In genomic region chr7:137935849-137936508, GRCh38 we compare ENCODE assay signal across 1 cellular context.
TF ChIP-seq lines count a peak whose summit lies in the region.

No MANE protein-coding gene starts in this region.

TF ChIP-seq in K562, 482 proteins besides CTCF, POLR2A, EP300 and RAD21 (continued from another document and continues in another):
- no peak for TF ChIP-seq HINFP (tag; conservative IDR thresholded peaks at IDR 0.05; ENCODE audit: low read depth)
- TF ChIP-seq BACH1 (tag; IDR thresholded peaks at IDR 0.05), result no peak
- TF ChIP-seq SAP30 (IDR thresholded peaks at IDR 0.05; ENCODE audit: borderline replicate concordance, insufficient read depth, low read depth, low read length, poor library complexity, severe bottlenecking), result no peak
- no peak for TF ChIP-seq ZNF280B (CRISPR knock-in tag; IDR thresholded peaks at IDR 0.05)
- no peak for TF ChIP-seq C11orf30 (IDR thresholded peaks at IDR 0.05; ENCODE audit: low read depth)
- TF ChIP-seq ZC3H11A (IDR thresholded peaks at IDR 0.05; ENCODE audit: low read depth, low read length), result no peak
- no peak for TF ChIP-seq ZNF445 (CRISPR knock-in tag; IDR thresholded peaks at IDR 0.05; ENCODE audit: low read depth)
- TF ChIP-seq SUPT5H (IDR thresholded peaks at IDR 0.05), result no peak
- no peak for TF ChIP-seq FOXP4 (CRISPR knock-in tag; IDR thresholded peaks at IDR 0.05; ENCODE audit: borderline replicate concordance)
- TF ChIP-seq NFIX (CRISPR knock-in tag; IDR thresholded peaks at IDR 0.05; ENCODE audit: low read depth), result no peak
- TF ChIP-seq MLLT1 (IDR thresholded peaks at IDR 0.05), result no peak
- TF ChIP-seq SMARCA5 (IDR thresholded peaks at IDR 0.05), result no peak
- TF ChIP-seq ADNP (tag; IDR thresholded peaks at IDR 0.05), result no peak
- no peak for TF ChIP-seq ZNF354B (CRISPR knock-in tag; IDR thresholded peaks at IDR 0.05)
- TF ChIP-seq ZFP36 (IDR thresholded peaks at IDR 0.05; ENCODE audit: low read depth, low read length, partially characterized antibody), result no peak
- no peak for TF ChIP-seq POLR2AphosphoS5 (IDR thresholded peaks at IDR 0.05; ENCODE audit: control insufficient read depth, insufficient read depth, low read depth, low read length)
- peak; percentile 61 for TF ChIP-seq MAX (CRISPR knock-in tag; IDR thresholded peaks at IDR 0.05)
- TF ChIP-seq NR1H2 (CRISPR knock-in tag; IDR thresholded peaks at IDR 0.05), result no peak
- no peak for TF ChIP-seq ASH1L (IDR thresholded peaks at IDR 0.05; ENCODE audit: borderline replicate concordance, low read depth, partially characterized antibody)
- no peak for TF ChIP-seq DNMT1 (IDR thresholded peaks at IDR 0.05)
- TF ChIP-seq HDAC1 (IDR thresholded peaks at IDR 0.05), result no peak
- no peak for TF ChIP-seq E2F6 (IDR thresholded peaks at IDR 0.05; ENCODE audit: borderline replicate concordance in 1 of 2, extremely low read depth in 1 of 2, insufficient read depth in 1 of 2, insufficient read length in 1 of 2, low read depth in 1 of 2, low read length in 1 of 2, poor library complexity in 1 of 2, severe bottlenecking in 1 of 2)
- no peak for TF ChIP-seq ZNF511 (CRISPR knock-in tag; IDR thresholded peaks at IDR 0.05)
- TF ChIP-seq ATF4 (CRISPR knock-in tag; IDR thresholded peaks at IDR 0.05), result no peak
- no peak for TF ChIP-seq THAP12 (CRISPR knock-in tag; IDR thresholded peaks at IDR 0.05)
- TF ChIP-seq FOXO4 (CRISPR knock-in tag; IDR thresholded peaks at IDR 0.05), result no peak
- TF ChIP-seq ATF6 (CRISPR knock-in tag; IDR thresholded peaks at IDR 0.05), result no peak
- TF ChIP-seq TRIM28 (IDR thresholded peaks at IDR 0.05), result no peak
- peak; percentile 68; the same call in 1 of the 2 replicates for TF ChIP-seq TOE1 (IDR thresholded peaks at IDR 0.05; ENCODE audit: borderline replicate concordance)
- no peak for TF ChIP-seq TOE1 (CRISPR knock-in tag; IDR thresholded peaks at IDR 0.05; ENCODE audit: borderline replicate concordance, low read depth)
- no peak for TF ChIP-seq PBX2 (CRISPR knock-in tag; IDR thresholded peaks at IDR 0.05; ENCODE audit: low read depth)
- TF ChIP-seq PBX2 (tag; conservative IDR thresholded peaks at IDR 0.05; ENCODE audit: low read depth), result 0 out of 2 replicates have a peak, but pooled peaks have one; percentile 32
